ENCODE assay signal across 1 cellular context in the genomic region with DNA sequence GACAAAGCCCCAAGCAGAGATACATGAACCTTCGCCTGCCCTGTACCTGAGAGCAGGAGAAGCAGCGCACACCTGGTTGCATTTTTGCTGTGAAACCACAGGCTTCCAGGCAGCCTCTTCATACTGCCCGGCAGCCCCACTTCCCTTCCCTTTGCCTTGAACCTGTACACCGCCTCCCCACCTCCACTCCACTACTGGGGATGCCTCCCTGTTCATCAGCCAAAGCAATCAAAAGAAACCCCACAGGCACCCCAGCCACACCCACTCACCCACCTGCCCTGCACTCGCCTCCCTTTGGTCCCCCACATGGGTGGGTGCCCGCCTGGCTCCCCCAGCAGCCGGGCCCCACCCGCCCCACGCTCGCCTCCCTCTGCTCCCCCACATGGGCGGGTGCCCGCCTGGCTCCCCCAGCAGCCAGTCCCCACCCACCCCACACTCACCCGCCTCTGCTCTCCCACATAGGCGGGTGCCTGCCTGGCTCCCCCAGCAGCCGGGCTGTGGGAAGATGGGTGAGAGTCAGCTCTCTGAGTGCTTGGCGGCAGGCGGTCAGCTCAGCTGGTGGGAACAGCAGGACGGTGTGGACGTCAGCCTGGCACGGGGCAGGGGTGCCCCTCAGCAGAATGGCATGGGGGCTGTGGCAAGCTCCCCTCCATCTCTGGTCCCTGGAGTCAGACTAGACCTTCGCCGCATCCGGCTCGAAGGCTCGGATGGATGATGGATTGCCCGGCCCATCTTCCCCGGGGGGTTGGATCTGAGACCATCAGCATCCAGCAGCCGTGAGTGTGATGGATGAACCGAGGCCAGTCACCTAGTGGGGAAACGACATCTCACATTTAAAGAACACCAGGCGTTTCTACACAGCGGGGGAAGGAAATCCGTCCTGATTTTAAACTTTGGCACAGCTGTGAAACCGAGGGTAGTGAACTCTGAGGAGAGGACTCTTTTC.
TF ChIP-seq lines count a peak whose summit lies in the region.

No MANE protein-coding gene starts in this region.

TF ChIP-seq in IMR-90, 13 proteins besides CTCF, POLR2A, EP300 and RAD21 (continued from another document):
- TF ChIP-seq, protein P1, sequence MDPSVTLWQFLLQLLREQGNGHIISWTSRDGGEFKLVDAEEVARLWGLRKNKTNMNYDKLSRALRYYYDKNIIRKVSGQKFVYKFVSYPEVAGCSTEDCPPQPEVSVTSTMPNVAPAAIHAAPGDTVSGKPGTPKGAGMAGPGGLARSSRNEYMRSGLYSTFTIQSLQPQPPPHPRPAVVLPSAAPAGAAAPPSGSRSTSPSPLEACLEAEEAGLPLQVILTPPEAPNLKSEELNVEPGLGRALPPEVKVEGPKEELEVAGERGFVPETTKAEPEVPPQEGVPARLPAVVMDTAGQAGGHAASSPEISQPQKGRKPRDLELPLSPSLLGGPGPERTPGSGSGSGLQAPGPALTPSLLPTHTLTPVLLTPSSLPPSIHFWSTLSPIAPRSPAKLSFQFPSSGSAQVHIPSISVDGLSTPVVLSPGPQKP (IDR thresholded peaks at IDR 0.05; ENCODE audit: borderline replicate concordance, low read depth, low read length): no peak
- no peak for TF ChIP-seq SMC3 (IDR thresholded peaks at IDR 0.05; ENCODE audit: low read depth, low read length)
- TF ChIP-seq RCOR1 (IDR thresholded peaks at IDR 0.05; ENCODE audit: insufficient replicate concordance, low read length): no peak
- no peak for TF ChIP-seq RFX5 (IDR thresholded peaks at IDR 0.05; ENCODE audit: low read depth, low read length)
- TF ChIP-seq MAFK (IDR thresholded peaks at IDR 0.05; ENCODE audit: low read depth, low read length): no peak
- TF ChIP-seq FOS (IDR thresholded peaks at IDR 0.05; ENCODE audit: low read depth, low read length): no peak
- TF ChIP-seq, protein P2, sequence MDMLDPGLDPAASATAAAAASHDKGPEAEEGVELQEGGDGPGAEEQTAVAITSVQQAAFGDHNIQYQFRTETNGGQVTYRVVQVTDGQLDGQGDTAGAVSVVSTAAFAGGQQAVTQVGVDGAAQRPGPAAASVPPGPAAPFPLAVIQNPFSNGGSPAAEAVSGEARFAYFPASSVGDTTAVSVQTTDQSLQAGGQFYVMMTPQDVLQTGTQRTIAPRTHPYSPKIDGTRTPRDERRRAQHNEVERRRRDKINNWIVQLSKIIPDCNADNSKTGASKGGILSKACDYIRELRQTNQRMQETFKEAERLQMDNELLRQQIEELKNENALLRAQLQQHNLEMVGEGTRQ (IDR thresholded peaks at IDR 0.05; ENCODE audit: low read depth, low read length): no peak
- no peak for TF ChIP-seq MXI1 (IDR thresholded peaks at IDR 0.05; ENCODE audit: borderline replicate concordance, low read depth, low read length)
TF ChIP-seq in IMR-90: peak in this region for 0.
